ENCODE assay signal across 1 cellular context in genomic region chr2:207156451-207157161, GRCh38.
TF ChIP-seq lines count a peak whose summit lies in the region.

No MANE protein-coding gene starts in this region.

TF ChIP-seq in GM12878, 131 proteins besides CTCF, POLR2A, EP300 and RAD21 (continued from another document and continues in another):
- no peak for TF ChIP-seq IRF5 (IDR thresholded peaks at IDR 0.05; ENCODE audit: borderline replicate concordance)
- TF ChIP-seq ZNF622 (IDR thresholded peaks at IDR 0.05): no peak
- no peak for TF ChIP-seq ZBTB33 (IDR thresholded peaks at IDR 0.05)
- TF ChIP-seq CEBPZ (IDR thresholded peaks at IDR 0.05; ENCODE audit: low read depth, low read length): no peak
- no peak for TF ChIP-seq GATAD2B (conservative IDR thresholded peaks at IDR 0.05; ENCODE audit: low read depth)
- peak; percentile 94 for TF ChIP-seq FOXM1 (IDR thresholded peaks at IDR 0.05; ENCODE audit: low read depth, low read length)
- TF ChIP-seq POU2F2 (IDR thresholded peaks at IDR 0.05; ENCODE audit: borderline replicate concordance, low read depth, low read length): no peak
- TF ChIP-seq PBX3 (IDR thresholded peaks at IDR 0.05; ENCODE audit: insufficient replicate concordance, low read depth, low read length): no peak
- no peak for TF ChIP-seq SMAD5 (IDR thresholded peaks at IDR 0.05; ENCODE audit: low read depth)
- no peak for TF ChIP-seq CBX5 (IDR thresholded peaks at IDR 0.05; ENCODE audit: low read depth)
- TF ChIP-seq ZSCAN29 (IDR thresholded peaks at IDR 0.05): no peak
- no peak; the same call in 1 of the 2 replicates for TF ChIP-seq IKZF1 (conservative IDR thresholded peaks at IDR 0.05)
- no peak for TF ChIP-seq E2F8 (IDR thresholded peaks at IDR 0.05; ENCODE audit: low read depth, partially characterized antibody)
- no peak for TF ChIP-seq WRNIP1 (IDR thresholded peaks at IDR 0.05; ENCODE audit: borderline replicate concordance, low read depth, low read length)
- TF ChIP-seq YY1 (IDR thresholded peaks at IDR 0.05; ENCODE audit: low read depth, low read length): no peak
- TF ChIP-seq ESRRA (IDR thresholded peaks at IDR 0.05; ENCODE audit: low read length): no peak
- peak; percentile 72; the same call in 1 of the 2 replicates for TF ChIP-seq TCF3 (IDR thresholded peaks at IDR 0.05; ENCODE audit: borderline replicate concordance, insufficient read depth, low read depth, low read length)
- no peak for TF ChIP-seq HCFC1 (IDR thresholded peaks at IDR 0.05; ENCODE audit: low read length)
- 0 out of 2 replicates have a peak, but pooled peaks have one; percentile 61 for TF ChIP-seq ZBED1 (IDR thresholded peaks at IDR 0.05; ENCODE audit: borderline replicate concordance)
- no peak for TF ChIP-seq YBX1 (IDR thresholded peaks at IDR 0.05)
- no peak for TF ChIP-seq ZNF207 (IDR thresholded peaks at IDR 0.05; ENCODE audit: borderline replicate concordance)
- no peak for TF ChIP-seq RFX5 (IDR thresholded peaks at IDR 0.05; ENCODE audit: low read depth, low read length)
- TF ChIP-seq NR2C1 (IDR thresholded peaks at IDR 0.05): no peak
- no peak for TF ChIP-seq REST (IDR thresholded peaks at IDR 0.05; ENCODE audit: low read depth, low read length)
- TF ChIP-seq ZNF384 (IDR thresholded peaks at IDR 0.05; ENCODE audit: borderline replicate concordance, low read depth, low read length): no peak
- peak; percentile 95 for TF ChIP-seq BCL11A (IDR thresholded peaks at IDR 0.05; ENCODE audit: low read depth, low read length)
- TF ChIP-seq SREBF2 (IDR thresholded peaks at IDR 0.05; ENCODE audit: low read length): no peak
- TF ChIP-seq ZNF217 (IDR thresholded peaks at IDR 0.05): no peak
- no peak for TF ChIP-seq RELA (IDR thresholded peaks at IDR 0.05; ENCODE audit: borderline replicate concordance, partially characterized antibody)
- peak; percentile 63; the same call in 1 of the 2 replicates for TF ChIP-seq PAX5 (IDR thresholded peaks at IDR 0.05; ENCODE audit: borderline replicate concordance, low read depth, low read length)
- TF ChIP-seq BACH1 (IDR thresholded peaks at IDR 0.05; ENCODE audit: borderline replicate concordance): no peak
- TF ChIP-seq IKZF2 (IDR thresholded peaks at IDR 0.05): no peak
- TF ChIP-seq CUX1 (IDR thresholded peaks at IDR 0.05; ENCODE audit: insufficient replicate concordance, low read depth, low read length): no peak
- TF ChIP-seq SRF (IDR thresholded peaks at IDR 0.05; ENCODE audit: low read depth in 2 of 2, low read length in 2 of 2): peak in 1 of 2 experiments; percentile 84; a peak in 1 of 4 replicates
- TF ChIP-seq PAX8 (IDR thresholded peaks at IDR 0.05): no peak
- no peak for TF ChIP-seq SPI1 (IDR thresholded peaks at IDR 0.05; ENCODE audit: borderline replicate concordance, insufficient read depth, low read depth, low read length)
- no peak for TF ChIP-seq ELK1 (IDR thresholded peaks at IDR 0.05; ENCODE audit: low read depth, low read length)
- TF ChIP-seq RAD51 (IDR thresholded peaks at IDR 0.05): no peak
- TF ChIP-seq SMC3 (IDR thresholded peaks at IDR 0.05; ENCODE audit: borderline replicate concordance, low read length): no peak
- TF ChIP-seq GABPA (IDR thresholded peaks at IDR 0.05; ENCODE audit: low read depth): peak; percentile 75
- peak; percentile 16; the same call in 1 of the 2 replicates for TF ChIP-seq MXI1 (IDR thresholded peaks at IDR 0.05; ENCODE audit: low read depth, low read length)
